ENCODE assay signal across 22 cellular contexts in the genomic region with DNA sequence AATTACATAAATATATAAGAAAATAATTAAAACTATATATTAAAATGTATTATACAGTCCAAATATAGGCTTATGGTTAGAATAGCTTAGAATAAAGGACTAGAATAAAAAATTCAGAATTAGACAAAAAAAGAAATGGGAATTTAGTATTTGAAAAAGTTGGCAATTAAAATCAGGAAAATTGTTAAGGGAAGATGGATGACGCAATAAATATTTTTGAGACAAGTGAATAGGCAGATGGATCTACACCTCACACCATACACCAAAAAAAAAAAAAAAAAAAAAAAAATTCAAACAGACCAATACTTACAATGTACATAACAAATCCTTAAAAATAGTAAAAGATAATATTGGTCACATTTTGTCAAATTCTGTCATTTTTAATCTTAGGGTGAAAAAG.
DNase-seq lines count a peak whose midpoint lies in the region; ATAC-seq, FAIRE-seq and TF ChIP-seq lines count a peak whose summit lies in the region.
"Had no signal": no experiment of that assay in that cellular context is flagged by ENCODE, and none has a peak within 500 bp of the region (broad histone marks: within the 10 kb centered on the region; RNA-seq: fewer than 3 reads in every experiment).

No MANE protein-coding gene starts in this region.

- POLR2A ChIA-PET in HepG2 (lab: Yijun Ruan, JAX) = no interaction called here

- FAIRE-seq in HepG2 (lab: Jason Lieb, UNC) (no peak), endometrium (lab: Jason Lieb, UNC) (peak; percentile 46), kidney (lab: Jason Lieb, UNC) (peak; percentile 88)
- FAIRE-seq: A549, GM12891, GM18507, H54 had no signal

- DNase-seq in HepG2 (ENCODE audit: low spot score) = no peak
- DNase-seq in right lobe of liver = no peak
- no peak for DNase-seq in kidney
- DNase-seq in NCI-H1436 (lab: John Stamatoyannopoulos, UW) = no peak
- DNase-seq in NOMO-1 treated with dmso at 0.1 percent for 144 hours (lab: John Stamatoyannopoulos, UW; ENCODE audit: unreplicated experiment) = no peak
- DNase-seq: C1 segment of cervical spinal cord; Calu3; CD4-positive, alpha-beta memory T cell; COR-L47; DMS53; DMS79 treated with DMSO at 0.1 percent for 48 hours; GF-D8; HFFc6 had no signal

- ATAC-seq in HepG2 = no peak
- no peak for ATAC-seq in right lobe of liver
- no peak for ATAC-seq in HG03571 (IDR thresholded peaks at IDR 0.05; ENCODE audit: unreplicated experiment)
- ATAC-seq: A549, GM23338 had no signal

- in situ Hi-C loops in HepG2 (cut with HindIII; ENCODE audit: extremely low pct_ligation_motif_present, low pct_unique_long_range_greater_than_20kb) = no loop called here

- no peak for TF ChIP-seq CTCF in HepG2 (CRISPR knock-in tag; IDR thresholded peaks at IDR 0.05)
- TF ChIP-seq CTCF in right lobe of liver (IDR thresholded peaks at IDR 0.05) = no peak
- no peak for TF ChIP-seq CTCF in kidney (IDR thresholded peaks at IDR 0.05; ENCODE audit: borderline replicate concordance, extremely low read depth, insufficient read depth)

- no peaks in the 10 kb centered on the region for H3K79me2 ChIP-seq in HepG2 (ENCODE audit: insufficient read depth, low read length)

- H3K4me3 ChIP-seq in HepG2 (replicated peaks in 1 of 3; ENCODE audit: insufficient read depth in 1 of 3, low read depth in 2 of 3, low read length in 3 of 3) (no peak overlapping the region), right lobe of liver (no peak overlapping the region), kidney (ENCODE audit: low read length in 2 of 2) (no peak overlapping the region)
- H3K4me3 ChIP-seq: A549, GM23338, HAP-1 had no signal

- BruUV-seq in HepG2 (replicated peaks; lab: Mats Ljungman, UMichigan) = no TSS peak

- no peak for TF ChIP-seq POLR2A in HepG2 (IDR thresholded peaks at IDR 0.05; ENCODE audit: insufficient read depth in 1 of 2, low read depth in 2 of 2, low read length in 2 of 2)
- no peak for TF ChIP-seq POLR2A in right lobe of liver (IDR thresholded peaks at IDR 0.05)

- H3K9me3 ChIP-seq in HepG2 (ENCODE audit: low read length) = peaks cover 5% of the 10 kb centered on the region; the same call in 1 of the 2 replicates
- H3K9me3 ChIP-seq in right lobe of liver = no peaks in the 10 kb centered on the region
- no peaks in the 10 kb centered on the region for H3K9me3 ChIP-seq in kidney (ENCODE audit: control insufficient read depth in 1 of 2, low read length in 2 of 2)
- H3K9me3 ChIP-seq: A549 had no signal

- H3K27ac ChIP-seq in HepG2 (ENCODE audit: extremely low read length, insufficient read depth, low read length) (no peak overlapping the region), right lobe of liver (no peak overlapping the region), kidney (ENCODE audit: low read depth in 2 of 2, low read length in 2 of 2) (no peak overlapping the region)
- H3K27ac ChIP-seq: 22Rv1, A549 had no signal

- TF ChIP-seq RAD21 in HepG2 (CRISPR knock-in tag; IDR thresholded peaks at IDR 0.05) = no peak

- H3K36me3 ChIP-seq in HepG2 (replicated peaks in 1 of 2; ENCODE audit: control insufficient read depth in 1 of 2, insufficient read depth in 2 of 2, low read length in 2 of 2) = no peaks in the 10 kb centered on the region
- H3K36me3 ChIP-seq in right lobe of liver = no peaks in the 10 kb centered on the region
- H3K36me3 ChIP-seq in kidney (ENCODE audit: control insufficient read depth in 1 of 2, insufficient read depth in 2 of 2, low read length in 2 of 2) = no peaks in the 10 kb centered on the region
- H3K36me3 ChIP-seq: HAP-1 had no signal

- H3K9ac ChIP-seq in HepG2 (ENCODE audit: insufficient read depth, low read depth, low read length) (no peak overlapping the region), kidney (ENCODE audit: low read length in 2 of 2) (no peak overlapping the region)

- H3K27me3 ChIP-seq in HepG2 (ENCODE audit: control insufficient read depth in 1 of 2, insufficient read depth in 2 of 2, low read length in 2 of 2) (no peaks in the 10 kb centered on the region), right lobe of liver (no peaks in the 10 kb centered on the region)

- no peak overlapping the region for H3K4me2 ChIP-seq in HepG2 (ENCODE audit: low read depth, low read length)
- H3K4me2 ChIP-seq: A549, GM23338 had no signal

- intact Hi-C loops in HepG2 (cut with micrococcal nuclease; ENCODE audit: unreplicated experiment) = no loop called here
- intact Hi-C loops in right lobe of liver (cut with DNase I) = no loop called here
- intact Hi-C loops in kidney (cut with DNase I) = no loop called here

- WGBS in HepG2 (ENCODE audit: low lambda C conversion rate) = 97% methylated on average over 1 of the region's 1 CpG
- WGBS in right lobe of liver (ENCODE audit: insufficient coverage, low coverage, low lambda C conversion rate, missing lambda C conversion rate) = 100% methylated on average over 1 of the region's 1 CpG

- H3K4me1 ChIP-seq in HepG2 (ENCODE audit: insufficient read depth, low read length) = no peaks in the 10 kb centered on the region
- H3K4me1 ChIP-seq in right lobe of liver = no peaks in the 10 kb centered on the region
- no peaks in the 10 kb centered on the region for H3K4me1 ChIP-seq in kidney (ENCODE audit: control insufficient read depth in 1 of 2, insufficient read depth in 1 of 2, low read depth in 1 of 2, low read length in 2 of 2)
- H3K4me1 ChIP-seq: A549, HAP-1 had no signal

- H2AFZ ChIP-seq in HepG2 (ENCODE audit: low read length) = no peak overlapping the region
- H2AFZ ChIP-seq: GM23338 had no signal

- no peaks in the 10 kb centered on the region for H4K20me1 ChIP-seq in HepG2 (ENCODE audit: insufficient read depth, low read length)

- no peak for TF ChIP-seq EP300 in HepG2 (IDR thresholded peaks at IDR 0.05; ENCODE audit: low read depth in 2 of 2, low read length in 2 of 2)
- TF ChIP-seq EP300 in HepG2 (CRISPR knock-in tag; IDR thresholded peaks at IDR 0.05; ENCODE audit: borderline replicate concordance) = no peak

- CTCF ChIA-PET in HepG2 (lab: Yijun Ruan, JAX; ENCODE audit: low intra/inter-chr PET ratio, low total read pairs) = no interaction called here

TF ChIP-seq in HepG2, 621 proteins besides CTCF, POLR2A, EP300 and RAD21:
- TF ChIP-seq ZNF33B (CRISPR knock-in tag; IDR thresholded peaks at IDR 0.05) = no peak
- peak; percentile 49; the same call in 1 of the 2 replicates for TF ChIP-seq CEBPB (IDR thresholded peaks at IDR 0.05; ENCODE audit: borderline replicate concordance, low read depth, low read length)
- TF ChIP-seq ZNF570 (CRISPR knock-in tag; IDR thresholded peaks at IDR 0.05; ENCODE audit: borderline replicate concordance) = no peak
- TF ChIP-seq KMT2A (CRISPR knock-in tag; IDR thresholded peaks at IDR 0.05) = no peak
- TF ChIP-seq HIVEP1 (CRISPR knock-in tag; IDR thresholded peaks at IDR 0.05) = no peak
- no peak for TF ChIP-seq KAT7 (CRISPR knock-in tag; IDR thresholded peaks at IDR 0.05; ENCODE audit: borderline replicate concordance)
- TF ChIP-seq ZNF607 (CRISPR knock-in tag; IDR thresholded peaks at IDR 0.05; ENCODE audit: borderline replicate concordance) = no peak
- TF ChIP-seq MATR3 (CRISPR knock-in tag; IDR thresholded peaks at IDR 0.05) = no peak
- no peak for TF ChIP-seq ZNF614 (CRISPR knock-in tag; IDR thresholded peaks at IDR 0.05; ENCODE audit: borderline replicate concordance)
